In the genomic region with DNA sequence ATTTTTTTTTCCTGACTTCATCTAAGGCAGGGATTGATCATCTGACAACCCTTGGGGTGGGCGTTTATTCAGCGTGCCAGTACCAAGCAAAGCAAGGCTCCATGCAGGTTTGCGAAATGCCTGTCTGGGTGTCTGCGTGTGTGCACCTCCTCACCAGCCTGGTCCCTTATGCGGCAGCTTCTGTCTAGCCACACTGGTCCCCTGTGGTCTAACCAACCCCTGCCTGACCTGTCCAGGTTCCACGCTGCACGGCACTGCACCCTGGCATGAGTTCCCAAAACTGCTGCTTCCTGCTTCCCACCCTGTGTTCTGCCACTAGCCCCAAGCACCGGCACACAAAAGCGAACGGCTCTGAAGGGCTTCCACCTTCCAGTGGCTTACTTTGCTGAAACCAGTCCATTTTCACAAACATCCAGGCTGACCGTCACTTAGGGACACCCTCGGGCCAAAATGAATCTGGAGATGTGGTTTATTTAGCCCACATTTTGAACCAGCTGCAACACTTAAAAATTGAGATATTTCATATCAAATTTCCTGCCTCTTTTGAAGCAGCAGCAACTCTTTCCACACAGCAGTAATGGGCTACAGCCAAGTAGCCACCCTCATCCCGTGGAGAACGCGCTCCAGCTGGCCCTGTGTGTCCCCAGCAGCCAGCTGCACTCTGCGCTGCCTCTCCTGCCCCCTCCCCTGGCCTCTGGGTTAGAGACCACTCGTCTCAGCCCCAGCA, we compare ENCODE assay signal across 10 cellular contexts. TPM values are rescaled to one million over a fixed set of nuclear protein-coding genes. Genes with fewer than 3 reads are reported as not detected.
DNase-seq lines count a peak whose midpoint lies in the region; TF ChIP-seq lines count a peak whose summit lies in the region.
"Had no signal": no experiment of that assay in that cellular context is flagged by ENCODE, and none has a peak within 500 bp of the region (broad histone marks: within the 10 kb centered on the region; RNA-seq: fewer than 3 reads in every experiment).

No MANE protein-coding gene starts in this region.

- H3K4me3 ChIP-seq in skeletal muscle satellite cell (ENCODE audit: low read length), result peak overlapping the region; percentile 25

- peaks cover 33% of the 10 kb centered on the region for H3K4me1 ChIP-seq in skeletal muscle satellite cell (ENCODE audit: control insufficient read depth, insufficient read depth, low read length)

- H3K9me3 ChIP-seq in skeletal muscle satellite cell (replicated peaks; ENCODE audit: low read length), result no peaks in the 10 kb centered on the region

- CTCF ChIA-PET in activated CD4-positive, alpha-beta memory T cell treated with anti-CD3 and anti-CD28 coated beads for 36 hours (lab: Charles Lee), result interaction anchor here (0.6 kb wide), 1 partner anchor 14 kb away, joined by 3 read pairs; no protein-coding TSS in a partner anchor
- CTCF ChIA-PET in activated CD4-positive, alpha-beta memory T cell treated with anti-CD3 and anti-CD28 coated beads, Interleukin-2, amount 10 ng/mL, durations not matched to agents 7 days and 5 days (lab: Charles Lee), result no interaction called here
- CTCF ChIA-PET in GM10248 (lab: Yijun Ruan, JAX), result no interaction called here

- no peak overlapping the region for H3K4me3 Mint-ChIP-seq in activated CD4-positive, alpha-beta memory T cell treated with anti-CD3 and anti-CD28 coated beads for 36 hours
- H3K4me3 Mint-ChIP-seq in activated CD4-positive, alpha-beta memory T cell treated with anti-CD3 and anti-CD28 coated beads, Interleukin-2, amount 10 ng/mL, durations not matched to agents 7 days and 5 days, result no peak overlapping the region
- H3K4me3 Mint-ChIP-seq: memory B cell, type B pancreatic cell had no signal

- no peak for DNase-seq in activated CD4-positive, alpha-beta memory T cell treated with anti-CD3 and anti-CD28 coated beads for 36 hours
- no peak for DNase-seq in activated CD4-positive, alpha-beta memory T cell treated with anti-CD3 and anti-CD28 coated beads, Interleukin-2, amount 10 ng/mL, durations not matched to agents 7 days and 5 days
- DNase-seq in RPMI7951 (ENCODE audit: low read depth), result peak; percentile 95
- peak; percentile 30 for DNase-seq in fibroblast of the conjunctiva (ENCODE audit: low read depth)
- no peak for DNase-seq in stimulated activated CD4-positive, alpha-beta T cell treated with anti-CD3 and anti-CD28 coated beads, Interleukin-15, amount 100 ng/mL, for 24 hours
- no peak for DNase-seq in SKM-1 treated with dmso at 0.1 percent for 144 hours (lab: John Stamatoyannopoulos, UW; ENCODE audit: unreplicated experiment)
- no peak for DNase-seq in GM10248 (ENCODE audit: extremely low spot score)

- H3K9ac ChIP-seq in skeletal muscle satellite cell (ENCODE audit: low read depth, low read length), result peak overlapping the region; percentile 76

- H3K36me3 ChIP-seq in skeletal muscle satellite cell (ENCODE audit: insufficient read depth, low read length), result no peaks in the 10 kb centered on the region

- H3K27ac Mint-ChIP-seq in activated CD4-positive, alpha-beta memory T cell treated with anti-CD3 and anti-CD28 coated beads for 36 hours, result peak overlapping the region; percentile 95
- no peak overlapping the region for H3K27ac Mint-ChIP-seq in activated CD4-positive, alpha-beta memory T cell treated with anti-CD3 and anti-CD28 coated beads, Interleukin-2, amount 10 ng/mL, durations not matched to agents 7 days and 5 days
- H3K27ac Mint-ChIP-seq: memory B cell had no signal

- peaks cover 52% of the 10 kb centered on the region for H3K4me1 Mint-ChIP-seq in activated CD4-positive, alpha-beta memory T cell treated with anti-CD3 and anti-CD28 coated beads for 36 hours (ENCODE audit: low read depth)
- peaks cover 20% of the 10 kb centered on the region for H3K4me1 Mint-ChIP-seq in activated CD4-positive, alpha-beta memory T cell treated with anti-CD3 and anti-CD28 coated beads, Interleukin-2, amount 10 ng/mL, durations not matched to agents 7 days and 5 days

- TF ChIP-seq CTCF in GM10248 (IDR thresholded peaks at IDR 0.05; ENCODE audit: control extremely low read depth, extremely low read depth, low read depth, missing control alignments), result no peak

- H3K9me3 Mint-ChIP-seq in activated CD4-positive, alpha-beta memory T cell treated with anti-CD3 and anti-CD28 coated beads for 36 hours, result no peaks in the 10 kb centered on the region
- H3K9me3 Mint-ChIP-seq in activated CD4-positive, alpha-beta memory T cell treated with anti-CD3 and anti-CD28 coated beads, Interleukin-2, amount 10 ng/mL, durations not matched to agents 7 days and 5 days, result no peaks in the 10 kb centered on the region
- H3K9me3 Mint-ChIP-seq: memory B cell, type B pancreatic cell had no signal

- H3K4me2 ChIP-seq in skeletal muscle satellite cell (ENCODE audit: low read length), result peak overlapping the region; percentile 51

- intact Hi-C loops in activated CD4-positive, alpha-beta memory T cell treated with anti-CD3 and anti-CD28 coated beads for 36 hours (cut with micrococcal nuclease), result loop anchor here (1.0 to 5.0 kb wide), 2 partner anchors 8 to 77 kb away; no protein-coding TSS in a partner anchor

- H3K27me3 ChIP-seq in skeletal muscle satellite cell (ENCODE audit: control insufficient read depth, insufficient read depth, low read length), result no peaks in the 10 kb centered on the region

- H3K36me3 Mint-ChIP-seq in activated CD4-positive, alpha-beta memory T cell treated with anti-CD3 and anti-CD28 coated beads for 36 hours, result peaks cover 13% of the 10 kb centered on the region
- peaks cover 7% of the 10 kb centered on the region for H3K36me3 Mint-ChIP-seq in activated CD4-positive, alpha-beta memory T cell treated with anti-CD3 and anti-CD28 coated beads, Interleukin-2, amount 10 ng/mL, durations not matched to agents 7 days and 5 days (ENCODE audit: low read depth)
- H3K36me3 Mint-ChIP-seq: type B pancreatic cell had no signal

- POLR2A ChIA-PET in activated CD4-positive, alpha-beta memory T cell treated with anti-CD3 and anti-CD28 coated beads for 36 hours (lab: Charles Lee), result interaction anchor here (0.6 to 1.6 kb wide), 3 partner anchors 8 to 56 kb away, joined by 4 read pairs; a partner anchor contains a TSS
- POLR2A ChIA-PET in activated CD4-positive, alpha-beta memory T cell treated with anti-CD3 and anti-CD28 coated beads, Interleukin-2, amount 10 ng/mL, durations not matched to agents 7 days and 5 days (lab: Charles Lee), result no interaction called here
- POLR2A ChIA-PET in GM10248 (lab: Yijun Ruan, JAX), result no interaction called here

- no peaks in the 10 kb centered on the region for H3K27me3 Mint-ChIP-seq in activated CD4-positive, alpha-beta memory T cell treated with anti-CD3 and anti-CD28 coated beads for 36 hours
- H3K27me3 Mint-ChIP-seq in activated CD4-positive, alpha-beta memory T cell treated with anti-CD3 and anti-CD28 coated beads, Interleukin-2, amount 10 ng/mL, durations not matched to agents 7 days and 5 days, result no peaks in the 10 kb centered on the region
- H3K27me3 Mint-ChIP-seq: memory B cell, type B pancreatic cell had no signal

RNA-seq across cellular contexts. Expression of a gene that starts 55.7 kb away (rescaled TPM):
- total RNA-seq in activated CD4-positive, alpha-beta memory T cell treated with anti-CD3 and anti-CD28 coated beads for 36 hours, result 10 to 100 TPM; 12.7 to 17.5 TPM
- total RNA-seq in activated CD4-positive, alpha-beta memory T cell treated with anti-CD3 and anti-CD28 coated beads, Interleukin-2, amount 10 ng/mL, durations not matched to agents 7 days and 5 days, result 10 to 100 TPM; 13.3 to 13.9 TPM
- 11.9 and 16.9 TPM in 2 replicates for total RNA-seq in RPMI7951 (2014; rRNA removed; shearing (Covaris generic))
- total RNA-seq in skeletal muscle satellite cell (2012; rRNA removed), result 23.3 and 27.1 TPM in 2 replicates

Comparison
In these comparisons a context has a peak if more than half of its experiments do, and no peak if none do; other contexts are left out.
1. DNase-seq: peak in RPMI7951 (single experiment) and fibroblast of the conjunctiva (single experiment); none in activated CD4-positive, alpha-beta memory T cell treated with anti-CD3 and anti-CD28 coated beads for 36 hours (single experiment), activated CD4-positive, alpha-beta memory T cell treated with anti-CD3 and anti-CD28 coated beads, Interleukin-2, amount 10 ng/mL, durations not matched to agents 7 days and 5 days (single experiment), stimulated activated CD4-positive, alpha-beta T cell treated with anti-CD3 and anti-CD28 coated beads, Interleukin-15, amount 100 ng/mL, for 24 hours (single experiment), SKM-1 treated with dmso at 0.1 percent for 144 hours (single experiment) and GM10248 (single experiment).